Comparison of ENCODE assay signal across 2 cellular contexts in genomic region chr6:42210551-42210950, GRCh38.
A peak's percentile ranks its signal among the peaks of the same experiment; 100 is the strongest.
TF ChIP-seq lines count a peak whose summit lies in the region.

No MANE protein-coding gene starts in this region.

TF ChIP-seq in liver, 16 proteins besides CTCF, POLR2A, EP300 and RAD21:
- TF ChIP-seq SP1 (IDR thresholded peaks at IDR 0.05), result peak; percentile 11
- TF ChIP-seq MAX (IDR thresholded peaks at IDR 0.05), result no peak
- TF ChIP-seq ZBTB33 (IDR thresholded peaks at IDR 0.05), result no peak
- TF ChIP-seq REST (IDR thresholded peaks at IDR 0.05), result no peak
- peak; percentile 26 for TF ChIP-seq FOXA1 (IDR thresholded peaks at IDR 0.05)
- TF ChIP-seq EGR1 (IDR thresholded peaks at IDR 0.05; ENCODE audit: low read depth in 2 of 2), result no peak
- peak; percentile 65 for TF ChIP-seq FOXA2 (IDR thresholded peaks at IDR 0.05)
- no peak for TF ChIP-seq JUND (IDR thresholded peaks at IDR 0.05)
- TF ChIP-seq RXRA (IDR thresholded peaks at IDR 0.05), result no peak
- no peak for TF ChIP-seq GABPA (IDR thresholded peaks at IDR 0.05 in 1 of 2, conservative IDR thresholded peaks at IDR 0.05 in 1 of 2)
- no peak for TF ChIP-seq HNF4G (IDR thresholded peaks at IDR 0.05)
- TF ChIP-seq HNF4A (conservative IDR thresholded peaks at IDR 0.05), result peak; percentile 5 to 20
- peak; percentile 27 for TF ChIP-seq YY1 (IDR thresholded peaks at IDR 0.05)
- TF ChIP-seq NR2F2 (IDR thresholded peaks at IDR 0.05), result no peak
- no peak for TF ChIP-seq ATF3 (IDR thresholded peaks at IDR 0.05)
- TF ChIP-seq TAF1 (conservative IDR thresholded peaks at IDR 0.05), result no peak

TF ChIP-seq in HepG2, 621 proteins besides CTCF, POLR2A, EP300 and RAD21:
- TF ChIP-seq CBX2 (IDR thresholded peaks at IDR 0.05; ENCODE audit: low read depth, low read length) (no peak), CBX2 (CRISPR knock-in tag; IDR thresholded peaks at IDR 0.05; ENCODE audit: low read depth) (no peak), ZBTB4 (CRISPR knock-in tag; IDR thresholded peaks at IDR 0.05; ENCODE audit: borderline replicate concordance) (no peak), ZFP90 (CRISPR knock-in tag; IDR thresholded peaks at IDR 0.05; ENCODE audit: borderline replicate concordance) (no peak), MEIS1 (CRISPR knock-in tag; IDR thresholded peaks at IDR 0.05; ENCODE audit: borderline replicate concordance) (no peak), KLF15 (CRISPR knock-in tag; IDR thresholded peaks at IDR 0.05; ENCODE audit: borderline replicate concordance) (no peak), FOSL1 (CRISPR knock-in tag; IDR thresholded peaks at IDR 0.05; ENCODE audit: borderline replicate concordance) (no peak), TCF7L2 (IDR thresholded peaks at IDR 0.05; ENCODE audit: low read depth, low read length) (no peak), FIP1L1 (IDR thresholded peaks at IDR 0.05; ENCODE audit: borderline replicate concordance, insufficient read depth, low read depth, low read length) (no peak), ZNF713 (CRISPR knock-in tag; IDR thresholded peaks at IDR 0.05) (no peak), MIER2 (CRISPR knock-in tag; IDR thresholded peaks at IDR 0.05) (no peak), ZKSCAN5 (CRISPR knock-in tag; IDR thresholded peaks at IDR 0.05) (no peak), ELF4 (CRISPR knock-in tag; IDR thresholded peaks at IDR 0.05; ENCODE audit: borderline replicate concordance) (no peak), ZNF530 (CRISPR knock-in tag; IDR thresholded peaks at IDR 0.05; ENCODE audit: low read depth) (no peak), SMYD3 (CRISPR knock-in tag; IDR thresholded peaks at IDR 0.05) (no peak), TFDP1 (CRISPR knock-in tag; IDR thresholded peaks at IDR 0.05; ENCODE audit: borderline replicate concordance) (no peak), ZNF33A (CRISPR knock-in tag; IDR thresholded peaks at IDR 0.05; ENCODE audit: borderline replicate concordance) (no peak), SP5 (CRISPR knock-in tag; IDR thresholded peaks at IDR 0.05; ENCODE audit: borderline replicate concordance, low read depth) (no peak), HOXA7 (CRISPR knock-in tag; IDR thresholded peaks at IDR 0.05) (no peak), JDP2 (CRISPR knock-in tag; IDR thresholded peaks at IDR 0.05; ENCODE audit: borderline replicate concordance) (no peak), NPAS2 (CRISPR knock-in tag; IDR thresholded peaks at IDR 0.05; ENCODE audit: borderline replicate concordance) (no peak)
